In the genomic region with DNA sequence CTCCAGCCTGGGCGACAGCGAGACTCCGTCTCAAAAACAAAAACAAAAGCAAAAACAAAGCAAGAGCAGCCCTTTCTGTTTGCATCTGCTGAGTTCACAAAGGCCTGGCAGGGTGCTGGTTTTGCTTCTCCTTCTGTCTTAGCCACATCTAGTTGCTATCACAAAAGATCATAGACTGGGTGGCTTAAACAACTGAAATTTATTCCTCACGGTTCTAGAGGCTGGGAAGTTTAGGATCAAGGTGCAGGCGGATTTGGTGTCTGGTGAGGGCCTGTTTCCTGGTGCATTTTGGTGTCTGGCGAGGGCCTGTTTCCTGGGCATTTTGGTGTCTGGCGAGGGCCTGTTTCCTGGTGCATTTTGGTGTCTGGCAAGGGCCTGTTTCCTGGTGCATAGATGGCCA, we compare ENCODE assay signal across 26 cellular contexts.
"Had no signal": no experiment of that assay in that cellular context is flagged by ENCODE, and none has a peak within 500 bp of the region (broad histone marks: within the 10 kb centered on the region; RNA-seq: fewer than 3 reads in every experiment).

No MANE protein-coding gene starts in this region.

- H3K9me3 Mint-ChIP-seq: effector memory CD8-positive, alpha-beta T cell; mesothelial cell of epicardium; naive B cell; natural killer cell treated with Interleukin-12 subunit alpha and Interleukin-12 subunit beta and Interleukin-15 and Interleukin-18, amount 100 ng/mL, for 72 hours; neural crest cell; stimulated activated effector memory CD8-positive, alpha-beta T cell treated with anti-CD3 and anti-CD28 coated beads, Interleukin-12 subunit alpha, Interleukin-12 subunit beta, amount 100 ng/mL, for 72 hours had no signal

- H3K4me1 ChIP-seq: left lung, psoas muscle, sigmoid colon, stomach, thyroid gland, vagina had no signal

- H3K27ac Mint-ChIP-seq: effector memory CD8-positive, alpha-beta T cell; mesothelial cell of epicardium; naive B cell; natural killer cell treated with Interleukin-12 subunit alpha and Interleukin-12 subunit beta and Interleukin-15 and Interleukin-18, amount 100 ng/mL, for 72 hours; stimulated activated effector memory CD8-positive, alpha-beta T cell treated with anti-CD3 and anti-CD28 coated beads, Interleukin-12 subunit alpha, Interleukin-12 subunit beta, amount 100 ng/mL, for 72 hours had no signal

- H3K36me3 ChIP-seq: left lung, ovary, sigmoid colon, stomach, thyroid gland, vagina had no signal

- H3K27ac ChIP-seq: coronary artery, left lung, ovary, psoas muscle, sigmoid colon, stomach, thyroid gland, vagina had no signal

- H3K9me3 ChIP-seq: left lung, mucosa of descending colon, ovary, psoas muscle, sigmoid colon, stomach, thyroid gland, vagina had no signal

- H3K4me3 ChIP-seq: coronary artery, left lung, mucosa of descending colon, ovary, psoas muscle, sigmoid colon, stomach, thyroid gland, vagina had no signal

- H3K4me3 Mint-ChIP-seq: effector memory CD8-positive, alpha-beta T cell; mesothelial cell of epicardium; naive B cell; natural killer cell treated with Interleukin-12 subunit alpha and Interleukin-12 subunit beta and Interleukin-15 and Interleukin-18, amount 100 ng/mL, for 72 hours; neural crest cell; stimulated activated effector memory CD8-positive, alpha-beta T cell treated with anti-CD3 and anti-CD28 coated beads, Interleukin-12 subunit alpha, Interleukin-12 subunit beta, amount 100 ng/mL, for 72 hours had no signal

- H3K4me1 Mint-ChIP-seq: naive B cell; stimulated activated effector memory CD8-positive, alpha-beta T cell treated with anti-CD3 and anti-CD28 coated beads, Interleukin-12 subunit alpha, Interleukin-12 subunit beta, amount 100 ng/mL, for 72 hours had no signal

- H3K36me3 Mint-ChIP-seq: mesothelial cell of epicardium; naive B cell; natural killer cell treated with Interleukin-12 subunit alpha and Interleukin-12 subunit beta and Interleukin-15 and Interleukin-18, amount 100 ng/mL, for 72 hours; stimulated activated effector memory CD8-positive, alpha-beta T cell treated with anti-CD3 and anti-CD28 coated beads, Interleukin-12 subunit alpha, Interleukin-12 subunit beta, amount 100 ng/mL, for 72 hours had no signal

- H3K27me3 ChIP-seq: ovary, sigmoid colon, stomach, thyroid gland, vagina had no signal

- DNase-seq: dermis blood vessel endothelial cell; effector memory CD8-positive, alpha-beta T cell; erythroblast; left cardiac atrium; left lung; mesenchymal stem cell; mucosa of descending colon; naive B cell; nucleus accumbens; ovary; posterior cingulate gyrus; psoas muscle; right cardiac atrium; sigmoid colon; stimulated activated CD4-positive, alpha-beta T cell treated with anti-CD3 and anti-CD28 coated beads, Interleukin-2, amount 100 ng/mL, for 24 hours; stimulated activated CD4-positive, alpha-beta T cell treated with anti-CD3 and anti-CD28 coated beads, Interleukin-4, amount 100 ng/mL, for 24 hours; stimulated activated naive CD4-positive, alpha-beta T cell treated with Interleukin-2 at 50 U/mL for 16 hours; stomach; thyroid gland; trophoblast cell had no signal

- ATAC-seq: effector memory CD8-positive, alpha-beta T cell; left cardiac atrium; left lung; mucosa of descending colon; natural killer cell treated with Interleukin-12 subunit alpha and Interleukin-12 subunit beta and Interleukin-15 and Interleukin-18, amount 100 ng/mL, for 72 hours; psoas muscle; right cardiac atrium; stimulated activated effector memory CD8-positive, alpha-beta T cell treated with anti-CD3 and anti-CD28 coated beads, Interleukin-12 subunit alpha, Interleukin-12 subunit beta, amount 100 ng/mL, for 72 hours had no signal
